32 cellular contexts compared by ENCODE assay signal in genomic region chr13:113781571-113781970, GRCh38. TPM values are rescaled to one million over a fixed set of nuclear protein-coding genes. Genes with fewer than 3 reads are reported as not detected.
"Had no signal": no experiment of that assay in that cellular context is flagged by ENCODE, and none has a peak within 500 bp of the region (broad histone marks: within the 10 kb centered on the region; RNA-seq: fewer than 3 reads in every experiment).

No MANE protein-coding gene starts in this region.

- FAIRE-seq: endothelial cell of umbilical vein, urothelium cell line had no signal

- H3K4me3 ChIP-seq: esophagus squamous epithelium, gastroesophageal sphincter, hepatocyte, lung, ovary, skin epidermis, thoracic aorta had no signal

- H3K27ac ChIP-seq: esophagus squamous epithelium, gastroesophageal sphincter, hepatocyte, neutrophil, ovary, skin epidermis, thoracic aorta, VCaP had no signal

- H3K4me1 ChIP-seq: gastroesophageal sphincter had no signal

- H3K4me3 Mint-ChIP-seq: activated naive CD8-positive, alpha-beta T cell; brain; immature natural killer cell; naive B cell; nephron progenitor cell; stimulated activated effector memory CD8-positive, alpha-beta T cell treated with anti-CD3 and anti-CD28 coated beads, Interleukin-12 subunit alpha, Interleukin-12 subunit beta, amount 100 ng/mL, for 72 hours; stimulated activated naive CD8-positive, alpha-beta T cell treated with anti-CD3 and anti-CD28 coated beads, Interleukin-15, Interleukin-2, amounts not matched to agents 100 ng/mL and 50 ng/mL, for 24 hours had no signal

- H3K9me3 Mint-ChIP-seq: immature natural killer cell; naive B cell; stimulated activated effector memory CD8-positive, alpha-beta T cell treated with anti-CD3 and anti-CD28 coated beads, Interleukin-12 subunit alpha, Interleukin-12 subunit beta, amount 100 ng/mL, for 72 hours; stimulated activated naive CD8-positive, alpha-beta T cell treated with anti-CD3 and anti-CD28 coated beads, Interleukin-15, Interleukin-2, amounts not matched to agents 100 ng/mL and 50 ng/mL, for 24 hours had no signal

- H3K9me3 ChIP-seq: esophagus squamous epithelium, gastroesophageal sphincter, neutrophil, ovary, thoracic aorta had no signal

- H3K27me3 ChIP-seq: ovary had no signal

- ATAC-seq: gastroesophageal sphincter; left lobe of liver; sciatic nerve; stimulated activated effector memory CD8-positive, alpha-beta T cell treated with anti-CD3 and anti-CD28 coated beads, Interleukin-12 subunit alpha, Interleukin-12 subunit beta, amount 100 ng/mL, for 72 hours had no signal

- H3K27ac Mint-ChIP-seq: activated naive CD8-positive, alpha-beta T cell; brain; immature natural killer cell; naive B cell; nephron progenitor cell; progenitor cell of endocrine pancreas; stimulated activated effector memory CD8-positive, alpha-beta T cell treated with anti-CD3 and anti-CD28 coated beads, Interleukin-12 subunit alpha, Interleukin-12 subunit beta, amount 100 ng/mL, for 72 hours; stimulated activated naive CD8-positive, alpha-beta T cell treated with anti-CD3 and anti-CD28 coated beads, Interleukin-15, Interleukin-2, amounts not matched to agents 100 ng/mL and 50 ng/mL, for 24 hours had no signal

- H3K4me1 Mint-ChIP-seq: immature natural killer cell, naive B cell had no signal

- DNase-seq: activated CD4-positive, alpha-beta T cell treated with anti-CD3 and anti-CD28 coated beads for 4 hours; activated CD4-positive, alpha-beta T cell treated with anti-CD3 and anti-CD28 coated beads, Interleukin-2, amount 50 U/mL, for 4 hours; activated effector memory CD4-positive, alpha-beta T cell treated with Interleukin-2 at 50 U/mL for 16 hours; activated naive CD4-positive, alpha-beta T cell treated with Interleukin-2 at 50 U/mL for 16 hours; activated T-cell treated with anti-CD3 and anti-CD28 coated beads for 4 hours; anterior cingulate cortex; central memory CD4-positive, alpha-beta T cell; esophagus squamous epithelium; immature natural killer cell; kidney glomerular epithelial cell; naive B cell; nephron progenitor cell; ovary; stimulated activated CD4-positive, alpha-beta T cell treated with anti-CD3 and anti-CD28 coated beads, Interleukin-12 subunit alpha, Interleukin-12 subunit beta, amount 100 ng/mL, for 4 hours; stimulated activated CD4-positive, alpha-beta T cell treated with anti-CD3 and anti-CD28 coated beads, Interleukin-4, amount 100 ng/mL, for 1 hour; trophoblast cell had no signal

- H3K36me3 Mint-ChIP-seq: activated naive CD8-positive, alpha-beta T cell; brain; immature natural killer cell; stimulated activated effector memory CD8-positive, alpha-beta T cell treated with anti-CD3 and anti-CD28 coated beads, Interleukin-12 subunit alpha, Interleukin-12 subunit beta, amount 100 ng/mL, for 72 hours had no signal

- H3K36me3 ChIP-seq: esophagus squamous epithelium, gastroesophageal sphincter, neutrophil, ovary, thoracic aorta had no signal

RNA-seq across cellular contexts. Expression of gene TMEM255B, which starts 22.5 kb away (rescaled TPM):
- polyA plus RNA-seq: immature natural killer cell had no signal
